11 cellular contexts compared by ENCODE assay signal in the genomic region with DNA sequence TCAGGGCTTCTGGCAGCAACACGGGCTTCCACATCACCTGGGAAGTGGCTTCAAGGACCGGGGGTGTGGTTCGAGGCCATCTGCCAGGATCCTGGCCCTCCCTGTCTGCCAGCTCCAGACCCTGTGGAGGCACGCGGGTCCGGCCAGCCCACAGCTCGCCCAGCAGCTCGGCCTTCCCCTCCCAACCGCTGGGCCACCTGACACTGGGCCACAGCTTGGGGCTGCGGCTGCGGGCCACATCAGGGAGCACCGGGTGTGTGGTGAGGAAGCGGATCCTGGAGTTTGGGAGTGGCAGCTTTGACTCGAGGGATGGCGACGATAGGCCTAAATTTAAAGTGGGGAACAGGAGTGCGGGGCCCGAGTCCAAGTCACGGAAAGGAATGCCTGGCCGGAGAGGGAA. TPM values are rescaled to one million over a fixed set of nuclear protein-coding genes. Genes with fewer than 3 reads are reported as not detected.
A peak's percentile ranks its signal among the peaks of the same experiment; 100 is the strongest.
DNase-seq lines count a peak whose midpoint lies in the region; ATAC-seq and TF ChIP-seq lines count a peak whose summit lies in the region.
"Had no signal": no experiment of that assay in that cellular context is flagged by ENCODE, and none has a peak within 500 bp of the region (broad histone marks: within the 10 kb centered on the region; RNA-seq: fewer than 3 reads in every experiment).

No MANE protein-coding gene starts in this region.

- H3K9me3 ChIP-seq in right lobe of liver (no peaks in the 10 kb centered on the region), testis (no peaks in the 10 kb centered on the region)

- TF ChIP-seq POLR2A in right lobe of liver (IDR thresholded peaks at IDR 0.05) (no peak), testis (IDR thresholded peaks at IDR 0.05) (no peak)

- intact Hi-C loops in activated CD4-positive, alpha-beta T cell treated with anti-CD3 and anti-CD28 coated beads, Interleukin-2, amount 10 ng/mL, durations not matched to agents 24 days and 14 days (cut with micrococcal nuclease) = no loop called here
- intact Hi-C loops in right lobe of liver (cut with DNase I) = loop anchor here in 1 of 2 donors (10.0 kb wide), 1 partner anchor 170 kb away; no protein-coding TSS in a partner anchor
- intact Hi-C loops in testis (cut with DNase I; ENCODE audit: low total_unique reads) = no loop called here

- ATAC-seq in central memory CD8-positive, alpha-beta T cell (replicated peaks; ENCODE audit: extremely low read depth, poor library complexity, severe bottlenecking) = no peak
- ATAC-seq in right lobe of liver = no peak

- H3K4me3 ChIP-seq in right lobe of liver = peak overlapping the region; percentile 24 to 46 (median 42)
- peak overlapping the region; percentile 47 to 51 for H3K4me3 ChIP-seq in testis

- TF ChIP-seq CTCF in right lobe of liver (IDR thresholded peaks at IDR 0.05) = no peak
- TF ChIP-seq CTCF in testis (IDR thresholded peaks at IDR 0.05) = no peak

- H3K4me1 Mint-ChIP-seq in activated CD4-positive, alpha-beta T cell treated with anti-CD3 and anti-CD28 coated beads, Interleukin-2, amount 10 ng/mL, durations not matched to agents 24 days and 14 days = peaks cover 15% of the 10 kb centered on the region
- no peaks in the 10 kb centered on the region for H3K4me1 Mint-ChIP-seq in central memory CD8-positive, alpha-beta T cell

- no peaks in the 10 kb centered on the region for H3K36me3 ChIP-seq in right lobe of liver
- H3K36me3 ChIP-seq in testis (ENCODE audit: low read depth, missing control alignments) = no peaks in the 10 kb centered on the region

- H3K9me3 Mint-ChIP-seq in activated CD4-positive, alpha-beta T cell treated with anti-CD3 and anti-CD28 coated beads, Interleukin-2, amount 10 ng/mL, durations not matched to agents 24 days and 14 days = no peaks in the 10 kb centered on the region
- H3K9me3 Mint-ChIP-seq in central memory CD8-positive, alpha-beta T cell = no peaks in the 10 kb centered on the region
- H3K9me3 Mint-ChIP-seq: activated naive CD4-positive, alpha-beta T cell treated with anti-CD3 and anti-CD28 coated beads, Interleukin-2, amount 10 ng/mL, durations not matched to agents 7 days and 5 days had no signal

- H3K4me1 ChIP-seq in right lobe of liver (peaks cover 0 to 9% (median 0%) of the 10 kb centered on the region in 4 donors), testis (peaks cover 31% of the 10 kb centered on the region)

- DNase-seq in activated CD4-positive, alpha-beta T cell treated with anti-CD3 and anti-CD28 coated beads, Interleukin-2, amount 10 ng/mL, durations not matched to agents 24 days and 14 days = no peak
- DNase-seq in activated CD4-positive, alpha-beta T cell treated with anti-CD3 and anti-CD28 coated beads, Interleukin-2, amount 50 U/mL, for 48 hours = no peak
- no peak for DNase-seq in central memory CD8-positive, alpha-beta T cell (ENCODE audit: low spot score in 2 of 2)
- DNase-seq in right lobe of liver (no peak), testis (no peak), cortex of kidney (lab: John Stamatoyannopoulos, UW) (no peak), NOMO-1 treated with DMSO at 0.1 percent for 48 hours (lab: John Stamatoyannopoulos, UW; ENCODE audit: unreplicated experiment) (no peak), hypothalamus (lab: John Stamatoyannopoulos, UW) (no peak)
- DNase-seq: AML-193, NCI-H1048 had no signal

- H3K27me3 Mint-ChIP-seq in activated CD4-positive, alpha-beta T cell treated with anti-CD3 and anti-CD28 coated beads, Interleukin-2, amount 10 ng/mL, durations not matched to agents 24 days and 14 days = peaks cover 14% of the 10 kb centered on the region
- H3K27me3 Mint-ChIP-seq in central memory CD8-positive, alpha-beta T cell = peaks cover 29% of the 10 kb centered on the region

- H3K27me3 ChIP-seq in right lobe of liver (peaks cover 0 to 4% of the 10 kb centered on the region in 2 donors), testis (no peaks in the 10 kb centered on the region)

- H3K27ac Mint-ChIP-seq in activated CD4-positive, alpha-beta T cell treated with anti-CD3 and anti-CD28 coated beads, Interleukin-2, amount 10 ng/mL, durations not matched to agents 24 days and 14 days = peak overlapping the region; percentile 60
- peak overlapping the region; percentile 78 for H3K27ac Mint-ChIP-seq in central memory CD8-positive, alpha-beta T cell (ENCODE audit: low read depth)
- H3K27ac Mint-ChIP-seq: activated naive CD4-positive, alpha-beta T cell treated with anti-CD3 and anti-CD28 coated beads, Interleukin-2, amount 10 ng/mL, durations not matched to agents 7 days and 5 days had no signal

- WGBS in right lobe of liver (ENCODE audit: insufficient coverage, low coverage, low lambda C conversion rate, missing lambda C conversion rate) = 45% methylated on average over 3 of the region's 20 CpGs
- WGBS in testis, 2 donors = 30 to 33% methylated on average over 8 to 19 of the region's 20 CpGs

- no peaks in the 10 kb centered on the region for H3K36me3 Mint-ChIP-seq in activated CD4-positive, alpha-beta T cell treated with anti-CD3 and anti-CD28 coated beads, Interleukin-2, amount 10 ng/mL, durations not matched to agents 24 days and 14 days (ENCODE audit: low read depth)
- peaks cover 4% of the 10 kb centered on the region for H3K36me3 Mint-ChIP-seq in central memory CD8-positive, alpha-beta T cell (ENCODE audit: insufficient read depth)
- H3K36me3 Mint-ChIP-seq: activated naive CD4-positive, alpha-beta T cell treated with anti-CD3 and anti-CD28 coated beads, Interleukin-2, amount 10 ng/mL, durations not matched to agents 7 days and 5 days had no signal

- H3K4me3 Mint-ChIP-seq in activated CD4-positive, alpha-beta T cell treated with anti-CD3 and anti-CD28 coated beads, Interleukin-2, amount 10 ng/mL, durations not matched to agents 24 days and 14 days = peak overlapping the region; percentile 56
- peak overlapping the region; percentile 44 for H3K4me3 Mint-ChIP-seq in central memory CD8-positive, alpha-beta T cell

- H3K27ac ChIP-seq in right lobe of liver (peak overlapping the region in 1 of 3 donors; percentile 29), testis (peak overlapping the region in 1 of 2 donors; percentile 11)

RNA-seq across cellular contexts. Expression of gene C2orf81, which starts 6.9 kb away (rescaled TPM):
- total RNA-seq in activated CD4-positive, alpha-beta T cell treated with anti-CD3 and anti-CD28 coated beads, Interleukin-2, amount 10 ng/mL, durations not matched to agents 24 days and 14 days = 1.7 and 2.0 TPM in 2 replicates
- total RNA-seq in right lobe of liver = under 1 TPM in 5 of 6 experiments, not detected in 1; 0.18 to 0.56 (median 0.31) TPM
- total RNA-seq in testis = 10 to 100 TPM; 10.4 to 15.7 TPM
- 23.1 TPM for polyA plus RNA-seq in testis (ENCODE audit: insufficient read depth, low read depth, low replicate concordance)

RNA-seq across cellular contexts. Expression of gene WDR54, which starts 7.1 kb away (rescaled TPM):
- total RNA-seq in activated CD4-positive, alpha-beta T cell treated with anti-CD3 and anti-CD28 coated beads, Interleukin-2, amount 10 ng/mL, durations not matched to agents 24 days and 14 days = 72.1 and 78.2 TPM in 2 replicates
- total RNA-seq in right lobe of liver (1 to 10 TPM; 1.6 to 5.3 (median 2.2) TPM), testis (10 to 100 TPM; 27.5 to 31.7 TPM)
- polyA plus RNA-seq in testis (ENCODE audit: insufficient read depth, low read depth, low replicate concordance) = 90.6 TPM

RNA-seq across cellular contexts. Expression of gene RTKN, which starts 27.3 kb away (rescaled TPM):
- 1.1 and 2.2 TPM in 2 replicates for total RNA-seq in activated CD4-positive, alpha-beta T cell treated with anti-CD3 and anti-CD28 coated beads, Interleukin-2, amount 10 ng/mL, durations not matched to agents 24 days and 14 days
- total RNA-seq in right lobe of liver = 100 to 1,000 TPM in 2 of 6 experiments, 10 to 100 TPM in 4; 61.5 to 103 (median 83.0) TPM
- 10 to 100 TPM; 11.1 to 12.8 TPM for total RNA-seq in testis
- 8.8 TPM for polyA plus RNA-seq in testis (ENCODE audit: insufficient read depth, low read depth, low replicate concordance)

RNA-seq across cellular contexts. Expression of gene DCTN1, which starts 34.4 kb away (rescaled TPM):
- total RNA-seq in activated CD4-positive, alpha-beta T cell treated with anti-CD3 and anti-CD28 coated beads, Interleukin-2, amount 10 ng/mL, durations not matched to agents 24 days and 14 days = 87.1 and 87.2 TPM in 2 replicates
- 10 to 100 TPM; 33.7 to 47.9 (median 37.3) TPM for total RNA-seq in right lobe of liver
- 100 to 1,000 TPM; 321 to 403 TPM for total RNA-seq in testis
- polyA plus RNA-seq in testis (ENCODE audit: insufficient read depth, low read depth, low replicate concordance) = 277 TPM

RNA-seq across cellular contexts. Expression of gene INO80B, which starts 40.4 kb away (rescaled TPM):
- 51.8 and 54.5 TPM in 2 replicates for total RNA-seq in activated CD4-positive, alpha-beta T cell treated with anti-CD3 and anti-CD28 coated beads, Interleukin-2, amount 10 ng/mL, durations not matched to agents 24 days and 14 days
- total RNA-seq in right lobe of liver (10 to 100 TPM in 5 of 6 experiments, 1 to 10 TPM in 1; 3.4 to 20.3 (median 18.8) TPM), testis (10 to 100 TPM; 23.1 to 27.9 TPM)
- 59.3 TPM for polyA plus RNA-seq in testis (ENCODE audit: insufficient read depth, low read depth, low replicate concordance)

Comparison
In these comparisons a context has a peak if more than half of its experiments do, and no peak if none do; other contexts are left out.
1. RNA of gene WDR54, which starts 7.1 kb away (total RNA-seq): 72.1 to 78.2 TPM in activated CD4-positive, alpha-beta T cell treated with anti-CD3 and anti-CD28 coated beads, Interleukin-2, amount 10 ng/mL, durations not matched to agents 24 days and 14 days and 27.5 to 31.7 TPM in testis; 1.6 to 5.3 TPM in right lobe of liver; every median in the first group is over 4 times any median in the second.
2. RNA of gene RTKN, which starts 27.3 kb away (total RNA-seq): 61.5 to 103 TPM in right lobe of liver; 11.1 to 12.8 TPM in testis and 1.1 to 2.2 TPM in activated CD4-positive, alpha-beta T cell treated with anti-CD3 and anti-CD28 coated beads, Interleukin-2, amount 10 ng/mL, durations not matched to agents 24 days and 14 days; every median in the first group is over 4 times any median in the second.